In genomic region chr4:3480528-3481112, GRCh38 we compare ENCODE assay signal across 8 cellular contexts. TPM values are rescaled to one million over a fixed set of nuclear protein-coding genes. Genes with fewer than 3 reads are reported as not detected.
DNase-seq lines count a peak whose midpoint lies in the region; ATAC-seq and TF ChIP-seq lines count a peak whose summit lies in the region.

No MANE protein-coding gene starts in this region.

- peaks cover 12% of the 10 kb centered on the region for H3K27me3 Mint-ChIP-seq in HFFc6 (ENCODE audit: insufficient read depth)

- DNase-seq in DMS53 (lab: John Stamatoyannopoulos, UW) (peak; percentile 89), HFFc6 (peak; percentile 64), NCI-H345 treated with DMSO at 0.1 percent for 48 hours (lab: John Stamatoyannopoulos, UW; ENCODE audit: unreplicated experiment) (peak; percentile 38), dorsolateral prefrontal cortex (peak in 9 of 10 donors; percentile 70 to 85 (median 76)), lower leg skin (ENCODE audit: low spot score in 2 of 2) (peak; percentile 42 to 93)
- peak; percentile 58 to 64 for DNase-seq in activated CD4-positive, alpha-beta T cell treated with anti-CD3 and anti-CD28 coated beads, Interleukin-2, amount 50 U/mL, for 4 hours
- DNase-seq in stimulated activated CD8-positive, alpha-beta memory T cell treated with anti-CD3 and anti-CD28 coated beads, Interleukin-12 subunit alpha, Interleukin-12 subunit beta, amount 100 ng/mL, for 1 hour (ENCODE audit: low read depth), result peak; percentile 49

- H3K9me3 Mint-ChIP-seq in HFFc6, result no peaks in the 10 kb centered on the region

- peak; percentile 100 for TF ChIP-seq CTCF in HFFc6 (IDR thresholded peaks at IDR 0.05)
- peak; percentile 85 to 100 (median 98) for TF ChIP-seq CTCF in dorsolateral prefrontal cortex (IDR thresholded peaks at IDR 0.05 in 54 of 56, conservative IDR thresholded peaks at IDR 0.05 in 2 of 56; ENCODE audit: low read depth in 1 of 56, partially characterized antibody in 56 of 56)
- TF ChIP-seq CTCF in lower leg skin (IDR thresholded peaks at IDR 0.05), result peak in 1 of 3 donors; percentile 78

- ATAC-seq in HG02678 (IDR thresholded peaks at IDR 0.05; ENCODE audit: unreplicated experiment), result no peak

- H3K27me3 ChIP-seq in dorsolateral prefrontal cortex, result peaks cover 0 to 21% (median 0%) of the 10 kb centered on the region in 45 donors

- H3K36me3 Mint-ChIP-seq in HFFc6 (ENCODE audit: low read depth), result no peaks in the 10 kb centered on the region

- intact Hi-C loops in dorsolateral prefrontal cortex (cut with DNase I) (no loop called here), lower leg skin (cut with DNase I; ENCODE audit: low total_unique reads) (no loop called here)

- H3K4me3 ChIP-seq in dorsolateral prefrontal cortex (no peak overlapping the region), lower leg skin (ENCODE audit: low read depth, poor library complexity, severe bottlenecking) (no peak overlapping the region)

- WGBS in lower leg skin, 2 donors, result 18 to 23% methylated on average over 14 to 17 of the region's 17 CpGs

- peak overlapping the region in 1 of 59 donors; percentile 11 for H3K27ac ChIP-seq in dorsolateral prefrontal cortex

- H3K4me1 Mint-ChIP-seq in HFFc6 (ENCODE audit: low read depth), result peaks cover 6% of the 10 kb centered on the region

- no peak for TF ChIP-seq POLR2A in lower leg skin (IDR thresholded peaks at IDR 0.05)

- no peak overlapping the region for H3K4me3 Mint-ChIP-seq in HFFc6

- H3K27ac Mint-ChIP-seq in HFFc6, result no peak overlapping the region

RNA-seq across cellular contexts. Expression of gene DOK7, which starts 17.5 kb away (rescaled TPM):
- total RNA-seq in HFFc6 (2021; fragmentation: NEBNext Ultra II Directional; extraction: Animal tissue kit (Norgen Biotek cat#: 25700)), result not detected
- total RNA-seq in dorsolateral prefrontal cortex (1 to 10 TPM in 56 of 120 experiments, under 1 TPM in 61, not detected in 3; 0.22 to 5.2 (median 0.98) TPM), lower leg skin (1 to 10 TPM; 1.9 to 9.8 (median 5.9) TPM)

RNA-seq across cellular contexts. Expression of gene HGFAC, which starts 38.9 kb away (rescaled TPM):
- under 1 TPM in 1 of 6 experiments, not detected in 5; 0.07 TPM for total RNA-seq in HFFc6 (2021; fragmentation: NEBNext Ultra II Directional; extraction: Animal tissue kit (Norgen Biotek cat#: 25700))
- total RNA-seq in dorsolateral prefrontal cortex (10 to 100 TPM in 5 of 120 experiments, 1 to 10 TPM in 109, under 1 TPM in 6; 0.33 to 18.9 (median 3.4) TPM), lower leg skin (under 1 TPM in 1 of 4 donors, not detected in 3; 0.38 TPM)

RNA-seq across cellular contexts. Expression of gene LRPAP1, which starts 51.6 kb away (rescaled TPM):
- total RNA-seq in HFFc6 (2021; fragmentation: NEBNext Ultra II Directional; extraction: Animal tissue kit (Norgen Biotek cat#: 25700)), result 100 to 1,000 TPM; 130 to 175 (median 161) TPM
- total RNA-seq in dorsolateral prefrontal cortex (100 to 1,000 TPM; 104 to 234 (median 162) TPM), lower leg skin (100 to 1,000 TPM; 112 to 153 (median 123) TPM)

Comparison
In these comparisons a context has a peak if more than half of its experiments do, and no peak if none do; other contexts are left out.
1. DNase-seq: peak in every context shown above with its lines; median percentile 89 in DMS53; 76 in dorsolateral prefrontal cortex; 68 in lower leg skin; 64 in HFFc6; 61 in activated CD4-positive, alpha-beta T cell treated with anti-CD3 and anti-CD28 coated beads, Interleukin-2, amount 50 U/mL, for 4 hours; 49 in stimulated activated CD8-positive, alpha-beta memory T cell treated with anti-CD3 and anti-CD28 coated beads, Interleukin-12 subunit alpha, Interleukin-12 subunit beta, amount 100 ng/mL, for 1 hour; 38 in NCI-H345 treated with DMSO at 0.1 percent for 48 hours.